ENCODE assay signal across 9 cellular contexts in genomic region chr17:67666710-67667109, GRCh38.
"Had no signal": no experiment of that assay in that cellular context is flagged by ENCODE, and none has a peak within 500 bp of the region (broad histone marks: within the 10 kb centered on the region; RNA-seq: fewer than 3 reads in every experiment).

No MANE protein-coding gene starts in this region.

- H3K9me3 ChIP-seq: adrenal gland, gastroesophageal sphincter, ovary, thyroid gland had no signal

- H3K36me3 ChIP-seq: ovary, thyroid gland had no signal

- H3K4me3 ChIP-seq: adrenal gland, gastroesophageal sphincter, ovary, thyroid gland had no signal

- H3K4me1 ChIP-seq: adrenal gland, gastroesophageal sphincter had no signal

- H3K4me3 Mint-ChIP-seq: activated naive CD4-positive, alpha-beta T cell treated with anti-CD3 and anti-CD28 coated beads, Interleukin-2, amount 50 U/mL, for 24 hours; T-helper 2 cell treated with Interferon-gamma antibody and Interleukin-4, amounts not matched to agents 5 μg/mL and 100 μg/mL, for 36 hours had no signal

- H3K27me3 ChIP-seq: adrenal gland, gastroesophageal sphincter, ovary, thyroid gland had no signal

- H3K27ac ChIP-seq: adrenal gland, gastroesophageal sphincter, ovary, thyroid gland had no signal

- H3K27me3 Mint-ChIP-seq: activated naive CD4-positive, alpha-beta T cell treated with anti-CD3 and anti-CD28 coated beads, Interleukin-2, amount 50 U/mL, for 24 hours had no signal

- DNase-seq: activated T-cell treated with anti-CD3 and anti-CD28 coated beads for 4 hours; adrenal gland; ovary; stimulated activated CD4-positive, alpha-beta T cell treated with anti-CD3 and anti-CD28 coated beads, Interleukin-1b, Interleukin-23, amount 100 ng/mL, for 48 hours; thyroid gland had no signal

- H3K9me3 Mint-ChIP-seq: activated naive CD4-positive, alpha-beta T cell treated with anti-CD3 and anti-CD28 coated beads, Interleukin-2, amount 50 U/mL, for 24 hours; T-helper 2 cell treated with Interferon-gamma antibody and Interleukin-4, amounts not matched to agents 5 μg/mL and 100 μg/mL, for 36 hours had no signal

- H3K27ac Mint-ChIP-seq: T-helper 2 cell treated with Interferon-gamma antibody and Interleukin-4, amounts not matched to agents 5 μg/mL and 100 μg/mL, for 36 hours had no signal

- H3K4me1 Mint-ChIP-seq: activated naive CD4-positive, alpha-beta T cell treated with anti-CD3 and anti-CD28 coated beads, Interleukin-2, amount 50 U/mL, for 24 hours had no signal

- ATAC-seq: activated CD4-positive, CD25-positive, alpha-beta regulatory T cell treated with anti-CD3 and anti-CD28 coated beads, Interleukin-2, amount 50 U/mL, for 24 hours; gastroesophageal sphincter had no signal
